In genomic region chr12:122226366-122227222, GRCh38 we compare ENCODE assay signal across 8 cellular contexts. TPM values are rescaled to one million over a fixed set of nuclear protein-coding genes. Genes with fewer than 3 reads are reported as not detected.
DNase-seq lines count a peak whose midpoint lies in the region; ATAC-seq, FAIRE-seq and TF ChIP-seq lines count a peak whose summit lies in the region.

No MANE protein-coding gene starts in this region.

- CTCF ChIA-PET in activated B cell treated with CpG ODN at 0.5 μM for 24 hours (lab: Charles Lee): no interaction called here

- ATAC-seq in activated B cell treated with CpG ODN at 0.5 μM for 24 hours (ENCODE audit: low read depth): no peak
- ATAC-seq in HG02870 (IDR thresholded peaks at IDR 0.05; ENCODE audit: unreplicated experiment): no peak
- no peak for ATAC-seq in GM21619 (IDR thresholded peaks at IDR 0.05; ENCODE audit: unreplicated experiment)

- H3K4me3 Mint-ChIP-seq in activated naive CD4-positive, alpha-beta T cell treated with anti-CD3 and anti-CD28 coated beads, Interleukin-2, amount 50 U/mL, for 24 hours: peak overlapping the region; percentile 85
- peak overlapping the region; percentile 62 for H3K4me3 Mint-ChIP-seq in activated B cell treated with CpG ODN at 0.5 μM for 24 hours

- no peak for TF ChIP-seq EP300 in transverse colon (IDR thresholded peaks at IDR 0.05; ENCODE audit: low read depth)

- intact Hi-C loops in activated B cell treated with CpG ODN at 0.5 μM for 24 hours (cut with micrococcal nuclease) (loop anchor here (1.0 to 10.0 kb wide), 6 partner anchors 40 to 1138 kb away; partner anchors contain the start of genes KNTC1, PSMD9, RSRC2 and SBNO1), kidney (cut with DNase I) (no loop called here), transverse colon (cut with DNase I; ENCODE audit: low total_unique reads) (no loop called here)

- no peak for DNase-seq in activated naive CD4-positive, alpha-beta T cell treated with Interleukin-2 at 50 U/mL for 16 hours
- DNase-seq in activated B cell treated with CpG ODN at 0.5 μM for 24 hours: no peak
- DNase-seq in kidney: peak; percentile 74
- no peak for DNase-seq in transverse colon
- no peak for DNase-seq in COLO829 (ENCODE audit: low spot score)

- H3K27ac ChIP-seq in kidney (ENCODE audit: low read depth in 2 of 2, low read length in 2 of 2) (no peak overlapping the region), transverse colon (peak overlapping the region; percentile 21 to 70 (median 54))

- no peak for FAIRE-seq in kidney (lab: Jason Lieb, UNC)

- 55% methylated on average over 19 of the region's 58 CpGs; no CpG with 5 or more reads in 1 of the 2 donors for WGBS in transverse colon (ENCODE audit: low coverage in 1 of 2), 2 donors

- peak overlapping the region; percentile 80 for H3K27ac Mint-ChIP-seq in activated naive CD4-positive, alpha-beta T cell treated with anti-CD3 and anti-CD28 coated beads, Interleukin-2, amount 50 U/mL, for 24 hours
- peak overlapping the region; percentile 46 for H3K27ac Mint-ChIP-seq in activated B cell treated with CpG ODN at 0.5 μM for 24 hours

- no peaks in the 10 kb centered on the region for H3K27me3 Mint-ChIP-seq in activated naive CD4-positive, alpha-beta T cell treated with anti-CD3 and anti-CD28 coated beads, Interleukin-2, amount 50 U/mL, for 24 hours
- H3K27me3 Mint-ChIP-seq in activated B cell treated with CpG ODN at 0.5 μM for 24 hours: no peaks in the 10 kb centered on the region

- peaks cover 0 to 15% of the 10 kb centered on the region in 2 donors for H3K4me1 ChIP-seq in kidney (ENCODE audit: control insufficient read depth in 1 of 2, insufficient read depth in 1 of 2, low read depth in 1 of 2, low read length in 2 of 2)
- H3K4me1 ChIP-seq in transverse colon: peaks cover 9 to 27% (median 20%) of the 10 kb centered on the region in 4 donors

- H3K4me1 Mint-ChIP-seq in activated naive CD4-positive, alpha-beta T cell treated with anti-CD3 and anti-CD28 coated beads, Interleukin-2, amount 50 U/mL, for 24 hours: peaks cover 40% of the 10 kb centered on the region
- peaks cover 26% of the 10 kb centered on the region for H3K4me1 Mint-ChIP-seq in activated B cell treated with CpG ODN at 0.5 μM for 24 hours

- peak overlapping the region; percentile 52 to 53 for H3K4me3 ChIP-seq in kidney (ENCODE audit: low read length in 2 of 2)
- H3K4me3 ChIP-seq in transverse colon: peak overlapping the region in 3 of 4 donors; percentile 21 to 43 (median 30)

- H3K36me3 Mint-ChIP-seq in activated naive CD4-positive, alpha-beta T cell treated with anti-CD3 and anti-CD28 coated beads, Interleukin-2, amount 50 U/mL, for 24 hours: peaks cover 6% of the 10 kb centered on the region
- H3K36me3 Mint-ChIP-seq in activated B cell treated with CpG ODN at 0.5 μM for 24 hours (ENCODE audit: low read depth): peaks cover 51% of the 10 kb centered on the region

- H3K27me3 ChIP-seq in transverse colon: no peaks in the 10 kb centered on the region

- H3K9me3 ChIP-seq in kidney (ENCODE audit: control insufficient read depth in 1 of 2, low read length in 2 of 2) (no peaks in the 10 kb centered on the region), transverse colon (no peaks in the 10 kb centered on the region)

- H3K36me3 ChIP-seq in kidney (ENCODE audit: control insufficient read depth in 1 of 2, insufficient read depth in 2 of 2, low read length in 2 of 2) (peaks cover 11 to 42% of the 10 kb centered on the region in 2 donors), transverse colon (peaks cover 0 to 12% (median 5%) of the 10 kb centered on the region in 4 donors)

- no peak overlapping the region for H3K9ac ChIP-seq in kidney (ENCODE audit: low read length in 2 of 2)

- no peaks in the 10 kb centered on the region for H3K9me3 Mint-ChIP-seq in activated naive CD4-positive, alpha-beta T cell treated with anti-CD3 and anti-CD28 coated beads, Interleukin-2, amount 50 U/mL, for 24 hours
- H3K9me3 Mint-ChIP-seq in activated B cell treated with CpG ODN at 0.5 μM for 24 hours: no peaks in the 10 kb centered on the region

- in situ Hi-C loops in transverse colon (cut with MboI; ENCODE audit: low pct_ligation_motif_present in 1 of 4, low pct_unique_long_range_greater_than_20kb in 1 of 4, low sequenced_read_pairs in 3 of 4): no loop called here

- TF ChIP-seq CTCF in activated B cell treated with CpG ODN at 0.5 μM for 24 hours (IDR thresholded peaks at IDR 0.05) (no peak), kidney (IDR thresholded peaks at IDR 0.05; ENCODE audit: borderline replicate concordance, extremely low read depth, insufficient read depth) (no peak), transverse colon (IDR thresholded peaks at IDR 0.05) (no peak)

- POLR2A ChIA-PET in activated B cell treated with CpG ODN at 0.5 μM for 24 hours (lab: Charles Lee): interaction anchor here (0.5 to 2.2 kb wide), 17 partner anchors 10 to 1935 kb away, joined by 3 to 32 read pairs (median 5); partner anchors contain the start of genes B3GNT4, KNTC1, LRRC43 and MLXIP

- no peak for TF ChIP-seq POLR2A in transverse colon (IDR thresholded peaks at IDR 0.05)

RNA-seq across cellular contexts. Expression of gene DIABLO, which starts 0.7 kb away (rescaled TPM):
- total RNA-seq in activated B cell treated with CpG ODN at 0.5 μM for 24 hours (39.8 and 51.3 TPM in 2 replicates), kidney (43.7 TPM), transverse colon (100 to 1,000 TPM in 1 of 4 donors, 10 to 100 TPM in 3; 10.5 to 121 (median 54.3) TPM)
- polyA plus RNA-seq in kidney (ENCODE audit: insufficient read depth, low read depth, low replicate concordance): 97.7 TPM

RNA-seq across cellular contexts. Expression of gene B3GNT4, which starts 23.1 kb away (rescaled TPM):
- not detected in 2 replicates for total RNA-seq in activated B cell treated with CpG ODN at 0.5 μM for 24 hours
- total RNA-seq in kidney: 0.35 TPM
- polyA plus RNA-seq in kidney (ENCODE audit: insufficient read depth, low read depth, low replicate concordance): 8.0 TPM
- total RNA-seq in transverse colon: 1 to 10 TPM in 1 of 4 donors, not detected in 3; 1.3 TPM

RNA-seq across cellular contexts. Expression of gene VPS33A, which starts 39.7 kb away (rescaled TPM):
- total RNA-seq in activated B cell treated with CpG ODN at 0.5 μM for 24 hours (29.6 and 33.2 TPM in 2 replicates), kidney (20.1 TPM), transverse colon (10 to 100 TPM in 3 of 4 donors, 1 to 10 TPM in 1; 2.2 to 18.7 (median 16.3) TPM)
- 11.1 TPM for polyA plus RNA-seq in kidney (ENCODE audit: insufficient read depth, low read depth, low replicate concordance)

RNA-seq across cellular contexts. Expression of gene LRRC43, which starts 43.7 kb away (rescaled TPM):
- total RNA-seq in activated B cell treated with CpG ODN at 0.5 μM for 24 hours (not detected in 2 replicates), kidney (4.8 TPM), transverse colon (under 1 TPM in 1 of 4 donors, not detected in 3; 0.64 TPM)
- 7.9 TPM for polyA plus RNA-seq in kidney (ENCODE audit: insufficient read depth, low read depth, low replicate concordance)

RNA-seq across cellular contexts. Expression of gene IL31, which starts 52.6 kb away (rescaled TPM):
- total RNA-seq in activated B cell treated with CpG ODN at 0.5 μM for 24 hours (not detected in 2 replicates), kidney (not detected), transverse colon (not detected)
- not detected for polyA plus RNA-seq in kidney (ENCODE audit: insufficient read depth, low read depth, low replicate concordance)

Comparison
In these comparisons a context has a peak if more than half of its experiments do, and no peak if none do; other contexts are left out.
1. H3K27ac ChIP-seq: peak in transverse colon (4 of 4); none in kidney (0 of 2).